ENCODE assay signal across 30 cellular contexts in the genomic region with DNA sequence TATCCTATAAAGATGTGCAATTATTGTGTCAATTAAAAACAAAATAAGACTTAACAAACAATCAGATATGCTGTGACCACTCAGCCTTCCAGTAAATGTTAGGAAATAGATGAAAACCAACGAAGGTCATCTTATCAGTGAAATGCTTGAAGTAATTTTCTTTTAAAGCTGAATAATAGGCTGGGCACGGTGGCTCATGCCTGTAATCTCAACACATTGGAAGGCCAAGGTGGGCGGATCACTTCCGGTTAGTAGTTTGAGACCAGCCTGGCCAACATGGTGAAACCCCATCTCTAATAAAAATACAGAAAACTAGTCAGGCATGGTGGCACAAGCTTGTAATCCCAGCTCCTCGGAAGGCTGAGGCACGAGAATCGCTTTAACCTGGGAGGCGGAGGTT.
"Had no signal": no experiment of that assay in that cellular context is flagged by ENCODE, and none has a peak within 500 bp of the region (broad histone marks: within the 10 kb centered on the region; RNA-seq: fewer than 3 reads in every experiment).

No MANE protein-coding gene starts in this region.

- DNase-seq: colonic mucosa; effector CD8-positive, alpha-beta T cell; endodermal cell; foreskin melanocyte; glutamatergic neuron; hypothalamus; immature natural killer cell; stimulated activated CD4-positive, alpha-beta T cell treated with anti-CD3 and anti-CD28 coated beads, Interleukin-12 subunit alpha, Interleukin-12 subunit beta, amount 100 ng/mL, for 4 hours; stimulated activated CD4-positive, alpha-beta T cell treated with anti-CD3 and anti-CD28 coated beads, Interleukin-1b, Interleukin-23, amount 100 ng/mL, for 48 hours; stimulated activated CD4-positive, alpha-beta T cell treated with anti-CD3 and anti-CD28 coated beads, Interleukin-4, amount 100 ng/mL, for 1 hour; stimulated activated CD8-positive, alpha-beta memory T cell treated with anti-CD3 and anti-CD28 coated beads, Interleukin-4, amount 100 ng/mL, for 48 hours; stimulated activated naive CD4-positive, alpha-beta T cell treated with Interleukin-2 at 50 U/mL for 16 hours; stomach; thyroid gland; trophoblast cell had no signal

- H3K36me3 Mint-ChIP-seq: immature natural killer cell; memory B cell; natural killer cell treated with Interleukin-12 subunit alpha and Interleukin-12 subunit beta and Interleukin-15 and Interleukin-18, amount 100 ng/mL, for 72 hours had no signal

- H3K27ac ChIP-seq: colonic mucosa, epithelial cell of prostate, neutrophil, parathyroid adenoma, right atrium auricular region, stomach, thyroid gland, vagina had no signal

- H3K36me3 ChIP-seq: colonic mucosa, neutrophil, right atrium auricular region, stomach, thyroid gland, vagina had no signal

- H3K4me3 ChIP-seq: colonic mucosa, lung, right atrium auricular region, smooth muscle cell, stomach, thyroid gland, vagina had no signal

- H3K27me3 Mint-ChIP-seq: dendritic cell treated with granulocyte-macrophage colony-stimulating factor and Interleukin-4, amounts not matched to agents 40 ng/mL and 50 ng/mL, for 4 days; memory B cell; progenitor cell of endocrine pancreas had no signal

- H3K9me3 ChIP-seq: colonic mucosa, neutrophil, right atrium auricular region, stomach, thyroid gland, vagina had no signal

- H3K9me3 Mint-ChIP-seq: endodermal cell; immature natural killer cell; memory B cell; natural killer cell treated with Interleukin-12 subunit alpha and Interleukin-12 subunit beta and Interleukin-15 and Interleukin-18, amount 100 ng/mL, for 72 hours; neural crest cell had no signal

- H3K4me1 ChIP-seq: colonic mucosa, parathyroid adenoma, right atrium auricular region, stomach, thyroid gland, vagina had no signal

- H3K4me3 Mint-ChIP-seq: dendritic cell treated with granulocyte-macrophage colony-stimulating factor and Interleukin-4, amounts not matched to agents 40 ng/mL and 50 ng/mL, for 4 days; endodermal cell; immature natural killer cell; memory B cell; natural killer cell treated with Interleukin-12 subunit alpha and Interleukin-12 subunit beta and Interleukin-15 and Interleukin-18, amount 100 ng/mL, for 72 hours; neural crest cell had no signal

- H3K27ac Mint-ChIP-seq: dendritic cell treated with granulocyte-macrophage colony-stimulating factor and Interleukin-4, amounts not matched to agents 40 ng/mL and 50 ng/mL, for 4 days; endodermal cell; immature natural killer cell; memory B cell; natural killer cell treated with Interleukin-12 subunit alpha and Interleukin-12 subunit beta and Interleukin-15 and Interleukin-18, amount 100 ng/mL, for 72 hours; progenitor cell of endocrine pancreas had no signal

- ATAC-seq: esophagus mucosa; left lobe of liver; natural killer cell treated with Interleukin-12 subunit alpha and Interleukin-12 subunit beta and Interleukin-15 and Interleukin-18, amount 100 ng/mL, for 72 hours; sciatic nerve had no signal

- H3K4me1 Mint-ChIP-seq: immature natural killer cell, memory B cell, neural crest cell had no signal

- H3K27me3 ChIP-seq: colonic mucosa, neutrophil, right atrium auricular region, stomach, thyroid gland, vagina had no signal
